Comparison of ENCODE assay signal across 13 cellular contexts in genomic region chr10:70714961-70715360, GRCh38. TPM values are rescaled to one million over a fixed set of nuclear protein-coding genes. Genes with fewer than 3 reads are reported as not detected.
"Had no signal": no experiment of that assay in that cellular context is flagged by ENCODE, and none has a peak within 500 bp of the region (broad histone marks: within the 10 kb centered on the region; RNA-seq: fewer than 3 reads in every experiment).

No MANE protein-coding gene starts in this region.

- H3K9me3 ChIP-seq: gastroesophageal sphincter, lower lobe of right lung, pancreas, thoracic aorta had no signal

- DNase-seq: activated CD4-positive, alpha-beta T cell treated with anti-CD3 and anti-CD28 coated beads, Interleukin-2, amount 50 U/mL, for 1 hour; activated CD4-positive, CD25-positive, alpha-beta regulatory T cell; activated naive CD4-positive, alpha-beta T cell; activated naive CD8-positive, alpha-beta T cell treated with anti-CD3 and anti-CD28 coated beads, Interleukin-2, amount 10 ng/mL, durations not matched to agents 7 days and 5 days; left colon; lower lobe of right lung; pancreas had no signal

- ATAC-seq: gastroesophageal sphincter, left colon, lower lobe of right lung, pancreas had no signal

- H3K36me3 Mint-ChIP-seq: activated naive CD8-positive, alpha-beta T cell treated with anti-CD3 and anti-CD28 coated beads, Interleukin-2, amount 10 ng/mL, durations not matched to agents 7 days and 5 days had no signal

- H3K27me3 ChIP-seq: gastroesophageal sphincter, pancreas had no signal

- H3K36me3 ChIP-seq: gastroesophageal sphincter, lower lobe of right lung, pancreas, thoracic aorta had no signal

- H3K9me3 Mint-ChIP-seq: activated naive CD8-positive, alpha-beta T cell treated with anti-CD3 and anti-CD28 coated beads, Interleukin-2, amount 10 ng/mL, durations not matched to agents 7 days and 5 days; activated T-helper 1 cell treated with anti-CD3 and anti-CD28 coated beads, Interleukin-12 subunit alpha, Interleukin-12 subunit beta, Interleukin-2, Interleukin-4 antibody, amounts not matched to agents 30 ng/mL and 10 ng/mL and 1 ng/mL, durations not matched to agents 14 hours and 24 hours and 36 hours had no signal

- H3K4me1 ChIP-seq: lower lobe of right lung, pancreas had no signal

- H3K4me3 ChIP-seq: gastroesophageal sphincter, lower lobe of right lung, pancreas, thoracic aorta had no signal

- H3K27ac ChIP-seq: epithelial cell of prostate, gastroesophageal sphincter, lower lobe of right lung, pancreas, thoracic aorta had no signal

- H3K27ac Mint-ChIP-seq: activated naive CD8-positive, alpha-beta T cell treated with anti-CD3 and anti-CD28 coated beads, Interleukin-2, amount 10 ng/mL, durations not matched to agents 7 days and 5 days; activated T-helper 1 cell treated with anti-CD3 and anti-CD28 coated beads, Interleukin-12 subunit alpha, Interleukin-12 subunit beta, Interleukin-2, Interleukin-4 antibody, amounts not matched to agents 30 ng/mL and 10 ng/mL and 1 ng/mL, durations not matched to agents 14 hours and 24 hours and 36 hours had no signal

- H3K4me3 Mint-ChIP-seq: activated naive CD8-positive, alpha-beta T cell treated with anti-CD3 and anti-CD28 coated beads, Interleukin-2, amount 10 ng/mL, durations not matched to agents 7 days and 5 days; activated T-helper 1 cell treated with anti-CD3 and anti-CD28 coated beads, Interleukin-12 subunit alpha, Interleukin-12 subunit beta, Interleukin-2, Interleukin-4 antibody, amounts not matched to agents 30 ng/mL and 10 ng/mL and 1 ng/mL, durations not matched to agents 14 hours and 24 hours and 36 hours had no signal

RNA-seq across cellular contexts. Expression of gene ADAMTS14, which starts 42.7 kb away (rescaled TPM):
- total RNA-seq: activated naive CD8-positive, alpha-beta T cell treated with anti-CD3 and anti-CD28 coated beads, Interleukin-2, amount 10 ng/mL, durations not matched to agents 7 days and 5 days; dermis microvascular lymphatic vessel endothelial cell; T-helper 2 cell treated with Interferon-gamma antibody and Interleukin-4, amounts not matched to agents 100 ng/mL and 5 ng/mL, for 36 hours had no signal
